1 cellular context compared by ENCODE assay signal in genomic region chr9:18071651-18072060, GRCh38.
TF ChIP-seq lines count a peak whose summit lies in the region.

No MANE protein-coding gene starts in this region.

TF ChIP-seq in IMR-90, 13 proteins besides CTCF, POLR2A, EP300 and RAD21 (continued from another document):
- TF ChIP-seq BHLHE40 (IDR thresholded peaks at IDR 0.05; ENCODE audit: low read depth, low read length) = peak; percentile 41; the same call in 1 of the 2 replicates
